In genomic region chr12:51383281-51383905, GRCh38 we compare ENCODE assay signal across 1 cellular context.
A peak's percentile ranks its signal among the peaks of the same experiment; 100 is the strongest.
TF ChIP-seq lines count a peak whose summit lies in the region.

No MANE protein-coding gene starts in this region.

TF ChIP-seq in GM12878, 131 proteins besides CTCF, POLR2A, EP300 and RAD21:
- no peak for TF ChIP-seq CREM (IDR thresholded peaks at IDR 0.05; ENCODE audit: low read depth)
- peak; percentile 75 for TF ChIP-seq RUNX3 (IDR thresholded peaks at IDR 0.05; ENCODE audit: low read length)
